1 cellular context compared by ENCODE assay signal in the genomic region with DNA sequence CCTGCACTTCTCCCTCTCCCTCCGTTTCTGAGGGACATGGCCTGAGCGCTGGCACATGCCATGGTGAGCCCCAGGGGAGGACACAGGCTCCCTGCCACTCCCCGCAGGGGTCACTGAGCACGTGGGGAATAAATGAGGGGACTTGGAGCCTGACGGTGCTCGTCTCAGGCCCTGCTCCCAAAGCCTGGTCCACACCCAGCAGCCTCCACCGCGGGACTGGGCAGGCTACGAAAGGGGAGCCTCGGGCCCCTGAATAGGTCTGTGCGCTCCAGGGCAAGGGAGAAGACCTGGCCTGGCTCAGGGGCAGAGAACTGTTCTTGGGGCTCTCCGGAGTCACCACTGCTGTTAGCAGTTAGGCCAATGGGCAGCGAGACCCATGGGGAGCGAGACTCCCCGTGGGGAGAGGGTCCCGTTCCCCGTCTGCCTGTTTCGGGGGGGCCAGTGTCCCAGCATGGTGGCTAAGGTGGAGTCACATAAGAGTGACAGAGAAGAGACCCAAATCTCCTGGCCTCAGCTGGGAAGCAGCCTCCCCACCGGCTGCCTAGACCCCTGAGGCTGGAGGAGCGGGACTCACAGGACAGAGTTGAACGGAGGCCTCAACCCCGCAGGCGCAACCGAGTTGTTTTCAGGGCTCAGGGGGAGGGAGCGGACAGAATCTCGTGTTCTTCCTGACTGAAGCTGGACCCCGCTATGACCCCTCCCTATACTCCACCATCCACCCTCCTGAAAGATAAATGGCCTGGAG.
TF ChIP-seq lines count a peak whose summit lies in the region.

No MANE protein-coding gene starts in this region.

TF ChIP-seq in K562, 482 proteins besides CTCF, POLR2A, EP300 and RAD21 (continued from another document):
- no peak for TF ChIP-seq DACH1 (IDR thresholded peaks at IDR 0.05; ENCODE audit: partially characterized antibody)
- no peak for TF ChIP-seq ARID2 (IDR thresholded peaks at IDR 0.05)
- TF ChIP-seq, protein P1, sequence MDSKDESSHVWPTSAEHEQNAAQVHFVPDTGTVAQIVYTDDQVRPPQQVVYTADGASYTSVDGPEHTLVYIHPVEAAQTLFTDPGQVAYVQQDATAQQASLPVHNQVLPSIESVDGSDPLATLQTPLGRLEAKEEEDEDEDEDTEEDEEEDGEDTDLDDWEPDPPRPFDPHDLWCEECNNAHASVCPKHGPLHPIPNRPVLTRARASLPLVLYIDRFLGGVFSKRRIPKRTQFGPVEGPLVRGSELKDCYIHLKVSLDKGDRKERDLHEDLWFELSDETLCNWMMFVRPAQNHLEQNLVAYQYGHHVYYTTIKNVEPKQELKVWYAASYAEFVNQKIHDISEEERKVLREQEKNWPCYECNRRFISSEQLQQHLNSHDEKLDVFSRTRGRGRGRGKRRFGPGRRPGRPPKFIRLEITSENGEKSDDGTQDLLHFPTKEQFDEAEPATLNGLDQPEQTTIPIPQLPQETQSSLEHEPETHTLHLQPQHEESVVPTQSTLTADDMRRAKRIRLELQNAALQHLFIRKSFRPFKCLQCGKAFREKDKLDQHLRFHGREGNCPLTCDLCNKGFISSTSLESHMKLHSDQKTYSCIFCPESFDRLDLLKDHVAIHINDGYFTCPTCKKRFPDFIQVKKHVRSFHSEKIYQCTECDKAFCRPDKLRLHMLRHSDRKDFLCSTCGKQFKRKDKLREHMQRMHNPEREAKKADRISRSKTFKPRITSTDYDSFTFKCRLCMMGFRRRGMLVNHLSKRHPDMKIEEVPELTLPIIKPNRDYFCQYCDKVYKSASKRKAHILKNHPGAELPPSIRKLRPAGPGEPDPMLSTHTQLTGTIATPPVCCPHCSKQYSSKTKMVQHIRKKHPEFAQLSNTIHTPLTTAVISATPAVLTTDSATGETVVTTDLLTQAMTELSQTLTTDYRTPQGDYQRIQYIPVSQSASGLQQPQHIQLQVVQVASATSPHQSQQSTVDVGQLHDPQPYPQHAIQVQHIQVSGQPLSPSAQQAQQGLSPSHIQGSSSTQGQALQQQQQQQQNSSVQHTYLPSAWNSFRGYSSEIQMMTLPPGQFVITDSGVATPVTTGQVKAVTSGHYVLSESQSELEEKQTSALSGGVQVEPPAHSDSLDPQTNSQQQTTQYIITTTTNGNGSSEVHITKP (IDR thresholded peaks at IDR 0.05; ENCODE audit: partially characterized antibody) = no peak
- TF ChIP-seq CREBBP (IDR thresholded peaks at IDR 0.05; ENCODE audit: low read depth, low read length) = no peak
- TF ChIP-seq, protein P2, sequence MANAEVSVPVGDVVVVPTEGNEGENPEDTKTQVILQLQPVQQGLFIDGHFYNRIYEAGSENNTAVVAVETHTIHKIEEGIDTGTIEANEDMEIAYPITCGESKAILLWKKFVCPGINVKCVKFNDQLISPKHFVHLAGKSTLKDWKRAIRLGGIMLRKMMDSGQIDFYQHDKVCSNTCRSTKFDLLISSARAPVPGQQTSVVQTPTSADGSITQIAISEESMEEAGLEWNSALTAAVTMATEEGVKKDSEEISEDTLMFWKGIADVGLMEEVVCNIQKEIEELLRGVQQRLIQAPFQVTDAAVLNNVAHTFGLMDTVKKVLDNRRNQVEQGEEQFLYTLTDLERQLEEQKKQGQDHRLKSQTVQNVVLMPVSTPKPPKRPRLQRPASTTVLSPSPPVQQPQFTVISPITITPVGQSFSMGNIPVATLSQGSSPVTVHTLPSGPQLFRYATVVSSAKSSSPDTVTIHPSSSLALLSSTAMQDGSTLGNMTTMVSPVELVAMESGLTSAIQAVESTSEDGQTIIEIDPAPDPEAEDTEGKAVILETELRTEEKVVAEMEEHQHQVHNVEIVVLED (CRISPR knock-in tag; IDR thresholded peaks at IDR 0.05) = no peak
